In genomic region chr12:111773801-111774551, GRCh38 we compare ENCODE assay signal across 8 cellular contexts. TPM values are rescaled to one million over a fixed set of nuclear protein-coding genes. Genes with fewer than 3 reads are reported as not detected.
DNase-seq lines count a peak whose midpoint lies in the region; ATAC-seq and TF ChIP-seq lines count a peak whose summit lies in the region.

No MANE protein-coding gene starts in this region.

- no peak overlapping the region for H2AFZ ChIP-seq in KMS-11 (ENCODE audit: low read depth)

- DNase-seq in GM04504 (ENCODE audit: low read depth) (peak; percentile 76), choroid plexus epithelial cell (ENCODE audit: low read depth) (peak; percentile 70), mesendoderm (no peak), BE2C (no peak), DMS79 (lab: John Stamatoyannopoulos, UW) (no peak), glutamatergic neuron (no peak)

- no peaks in the 10 kb centered on the region for H4K20me1 ChIP-seq in KMS-11 (ENCODE audit: insufficient read depth)

- H2AK5ac ChIP-seq in mesendoderm (ENCODE audit: low read length), result no peak overlapping the region

- H2BK120ac ChIP-seq in mesendoderm (ENCODE audit: low read depth, low read length), result no peak overlapping the region

- H3K9me3 Mint-ChIP-seq in glutamatergic neuron (ENCODE audit: unreplicated experiment), result no peaks in the 10 kb centered on the region

- H3K79me1 ChIP-seq in mesendoderm (ENCODE audit: low read length), result peaks cover 11% of the 10 kb centered on the region

- WGBS in mesendoderm (ENCODE audit: extremely low coverage, insufficient coverage, low lambda C conversion rate), result no CpG with 5 or more reads among the region's 17 CpGs

- H3K9me3 ChIP-seq in BE2C, result no peaks in the 10 kb centered on the region

- no peak overlapping the region for H3K23ac ChIP-seq in mesendoderm (ENCODE audit: low read length)

- no peak for TF ChIP-seq CTCF in KMS-11 (conservative IDR thresholded peaks at IDR 0.05; ENCODE audit: low read depth, low read length)
- TF ChIP-seq CTCF in choroid plexus epithelial cell (conservative IDR thresholded peaks at IDR 0.05; ENCODE audit: low read depth, low read length), result no peak
- no peak for TF ChIP-seq CTCF in BE2C (IDR thresholded peaks at IDR 0.05; ENCODE audit: low read depth, low read length)
- TF ChIP-seq CTCF in glutamatergic neuron (IDR thresholded peaks at IDR 0.05; ENCODE audit: partially characterized antibody, unreplicated experiment), result no peak

- H3K4me2 ChIP-seq in KMS-11 (peak overlapping the region; percentile 13; the same call in 1 of the 2 replicates), mesendoderm (ENCODE audit: low read length) (no peak overlapping the region)

- H3K36me3 Mint-ChIP-seq in glutamatergic neuron (ENCODE audit: unreplicated experiment), result no peaks in the 10 kb centered on the region

- no peak overlapping the region for H3K4ac ChIP-seq in mesendoderm (ENCODE audit: low read depth, low read length)

- no peak overlapping the region for H3K4me3 ChIP-seq in KMS-11 (IDR thresholded peaks at IDR 0.05; ENCODE audit: insufficient read depth, low read depth, low read length)
- H3K4me3 ChIP-seq in choroid plexus epithelial cell (ENCODE audit: low read depth, low read length), result no peak overlapping the region
- H3K4me3 ChIP-seq in mesendoderm (ENCODE audit: low read length), result no peak overlapping the region
- no peak overlapping the region for H3K4me3 ChIP-seq in BE2C (ENCODE audit: low read depth, low read length)

- no peak overlapping the region for H2BK5ac ChIP-seq in mesendoderm (ENCODE audit: low read length)

- H2BK15ac ChIP-seq in mesendoderm (replicated peaks; ENCODE audit: low read depth), result no peak overlapping the region

- no peaks in the 10 kb centered on the region for H3K4me1 Mint-ChIP-seq in glutamatergic neuron (ENCODE audit: low read depth, unreplicated experiment)

- H3K4me3 Mint-ChIP-seq in glutamatergic neuron (ENCODE audit: unreplicated experiment), result no peak overlapping the region

- H3K79me2 ChIP-seq in KMS-11 (ENCODE audit: insufficient read depth, low read depth) (no peaks in the 10 kb centered on the region), mesendoderm (ENCODE audit: control insufficient read depth, insufficient read depth, low read length) (peaks cover 4% of the 10 kb centered on the region)

- H3K27me3 Mint-ChIP-seq in glutamatergic neuron (ENCODE audit: unreplicated experiment), result peaks cover 2% of the 10 kb centered on the region

- peak overlapping the region; percentile 19 for H3K18ac ChIP-seq in mesendoderm (ENCODE audit: low read length)

- H3K36me3 ChIP-seq in KMS-11 (ENCODE audit: insufficient read depth) (no peaks in the 10 kb centered on the region), mesendoderm (ENCODE audit: control insufficient read depth, insufficient read depth, low read length) (no peaks in the 10 kb centered on the region), BE2C (peaks cover 10% of the 10 kb centered on the region)

- no peak overlapping the region for H3K27ac Mint-ChIP-seq in glutamatergic neuron (ENCODE audit: unreplicated experiment)

- H3K56ac ChIP-seq in mesendoderm (ENCODE audit: low read length), result peak overlapping the region; percentile 18

- no peak overlapping the region for H4K8ac ChIP-seq in mesendoderm (ENCODE audit: low read depth, low read length)

- H3K27me3 ChIP-seq in KMS-11 (ENCODE audit: insufficient read depth, low read depth) (no peaks in the 10 kb centered on the region), mesendoderm (ENCODE audit: insufficient read depth, low read length, poor library complexity) (no peaks in the 10 kb centered on the region), BE2C (no peaks in the 10 kb centered on the region)

- H3K9ac ChIP-seq in KMS-11 (no peak overlapping the region), mesendoderm (ENCODE audit: low read length) (no peak overlapping the region)

- H3K4me1 ChIP-seq in KMS-11 (ENCODE audit: low read depth, poor library complexity, severe bottlenecking), result peaks cover 14% of the 10 kb centered on the region
- peaks cover 19% of the 10 kb centered on the region for H3K4me1 ChIP-seq in mesendoderm (ENCODE audit: control insufficient read depth, low read depth, low read length)
- peaks cover 22% of the 10 kb centered on the region for H3K4me1 ChIP-seq in BE2C

- no peak overlapping the region for H4K5ac ChIP-seq in mesendoderm (ENCODE audit: low read length)

- no peak for ATAC-seq in GM21619 (IDR thresholded peaks at IDR 0.05; ENCODE audit: unreplicated experiment)

- no peak overlapping the region for H3K27ac ChIP-seq in KMS-11
- no peak overlapping the region for H3K27ac ChIP-seq in mesendoderm (ENCODE audit: low read depth, low read length)

RNA-seq across cellular contexts. Expression of gene ALDH2, which starts 7.2 kb away (rescaled TPM):
- polyA plus RNA-seq in mesendoderm (2013, experiment 1 of 2), result 9.7 TPM
- polyA plus RNA-seq in mesendoderm (2013, experiment 2 of 2), result 9.5 TPM
- 103 TPM for polyA plus RNA-seq in BE2C (2012; ENCODE audit: insufficient read depth, insufficient read length, low read depth)
- total RNA-seq in glutamatergic neuron (ENCODE audit: unreplicated experiment), result 55.2 TPM

Comparison
In these comparisons a context has a peak if more than half of its experiments do, and no peak if none do; other contexts are left out.
1. DNase-seq: peak in GM04504 (single experiment) and choroid plexus epithelial cell (single experiment); none in mesendoderm (single experiment), BE2C (single experiment), DMS79 (single experiment) and glutamatergic neuron (single experiment).